ENCODE assay signal across 28 cellular contexts in genomic region chr16:20949660-20950059, GRCh38.
"Had no signal": no experiment of that assay in that cellular context is flagged by ENCODE, and none has a peak within 500 bp of the region (broad histone marks: within the 10 kb centered on the region; RNA-seq: fewer than 3 reads in every experiment).

No MANE protein-coding gene starts in this region.

- H3K4me1 Mint-ChIP-seq: natural killer cell, nephron, neural progenitor cell had no signal

- H3K4me3 Mint-ChIP-seq: natural killer cell; nephron; neural progenitor cell; stimulated activated effector memory CD8-positive, alpha-beta T cell treated with anti-CD3 and anti-CD28 coated beads, Interleukin-12 subunit alpha, Interleukin-12 subunit beta, amount 100 ng/mL, for 72 hours; stimulated activated naive B cell treated with anti-CD40 and anti-IgM and Interleukin-4, amounts not matched to agents 10 μg/mL and 1 μg/mL and 100 μg/mL, for 72 hours; stimulated activated naive CD8-positive, alpha-beta T cell treated with anti-CD3 and anti-CD28 coated beads, Interleukin-15, Interleukin-2, amounts not matched to agents 100 ng/mL and 50 ng/mL, for 24 hours; type B pancreatic cell had no signal

- H3K36me3 Mint-ChIP-seq: natural killer cell; neural progenitor cell; stimulated activated effector memory CD8-positive, alpha-beta T cell treated with anti-CD3 and anti-CD28 coated beads, Interleukin-12 subunit alpha, Interleukin-12 subunit beta, amount 100 ng/mL, for 72 hours; stimulated activated naive B cell treated with anti-CD40 and anti-IgM and Interleukin-4, amounts not matched to agents 10 μg/mL and 1 μg/mL and 100 μg/mL, for 72 hours; type B pancreatic cell had no signal

- FAIRE-seq: small intestine had no signal

- H3K27me3 ChIP-seq: neural progenitor cell, ovary, right lobe of liver, sigmoid colon, stomach, thyroid gland, tibial nerve, upper lobe of right lung, uterus had no signal

- H3K9ac ChIP-seq: neural progenitor cell, parathyroid adenoma had no signal

- H3K36me3 ChIP-seq: neural progenitor cell, ovary, right lobe of liver, sigmoid colon, stomach, thoracic aorta, thyroid gland, tibial nerve, upper lobe of right lung, uterus had no signal

- H3K4me1 ChIP-seq: neural progenitor cell, psoas muscle, right lobe of liver, sigmoid colon, stomach, thyroid gland, tibial nerve, upper lobe of right lung, uterus had no signal

- DNase-seq: natural killer cell; occipital lobe; ovary; posterior cingulate gyrus; psoas muscle; right cardiac atrium; right lobe of liver; sigmoid colon; small intestine; stimulated activated CD4-positive, alpha-beta T cell treated with anti-CD3 and anti-CD28 coated beads, Interleukin-15, amount 100 ng/mL, for 24 hours; stimulated activated CD4-positive, alpha-beta T cell treated with anti-CD3 and anti-CD28 coated beads, Interleukin-2, amount 100 ng/mL, for 24 hours; stimulated activated CD4-positive, alpha-beta T cell treated with anti-CD3 and anti-CD28 coated beads, Interleukin-2, amount 100 ng/mL, for 48 hours; stimulated activated CD4-positive, alpha-beta T cell treated with anti-CD3 and anti-CD28 coated beads, Interleukin-4, amount 100 ng/mL, for 24 hours; stimulated activated naive B cell treated with anti-CD40 and anti-IgM and Interleukin-4, amounts not matched to agents 10 μg/mL and 1 μg/mL and 100 μg/mL, for 72 hours; stimulated activated naive CD4-positive, alpha-beta T cell treated with Interleukin-2 at 50 U/mL for 16 hours; stomach; thyroid gland; upper lobe of right lung; uterus had no signal

- H3K79me2 ChIP-seq: parathyroid adenoma had no signal

- H3K4me2 ChIP-seq: neural progenitor cell had no signal

- H3K9me3 Mint-ChIP-seq: natural killer cell; nephron; neural progenitor cell; stimulated activated effector memory CD8-positive, alpha-beta T cell treated with anti-CD3 and anti-CD28 coated beads, Interleukin-12 subunit alpha, Interleukin-12 subunit beta, amount 100 ng/mL, for 72 hours; stimulated activated naive B cell treated with anti-CD40 and anti-IgM and Interleukin-4, amounts not matched to agents 10 μg/mL and 1 μg/mL and 100 μg/mL, for 72 hours; stimulated activated naive CD8-positive, alpha-beta T cell treated with anti-CD3 and anti-CD28 coated beads, Interleukin-15, Interleukin-2, amounts not matched to agents 100 ng/mL and 50 ng/mL, for 24 hours; type B pancreatic cell had no signal

- H3K27ac ChIP-seq: neural progenitor cell, ovary, parathyroid adenoma, psoas muscle, right lobe of liver, sigmoid colon, stomach, thoracic aorta, thyroid gland, tibial nerve, upper lobe of right lung, uterus had no signal

- H3K27me3 Mint-ChIP-seq: progenitor cell of endocrine pancreas; stimulated activated naive CD8-positive, alpha-beta T cell treated with anti-CD3 and anti-CD28 coated beads, Interleukin-15, Interleukin-2, amounts not matched to agents 100 ng/mL and 50 ng/mL, for 24 hours; type B pancreatic cell had no signal

- H3K4me3 ChIP-seq: neural progenitor cell, ovary, psoas muscle, right lobe of liver, sigmoid colon, stomach, thoracic aorta, thyroid gland, tibial nerve, upper lobe of right lung, uterus had no signal

- ATAC-seq: natural killer cell; psoas muscle; right cardiac atrium; right lobe of liver; stimulated activated effector memory CD8-positive, alpha-beta T cell treated with anti-CD3 and anti-CD28 coated beads, Interleukin-12 subunit alpha, Interleukin-12 subunit beta, amount 100 ng/mL, for 72 hours; stimulated activated naive B cell treated with anti-CD40 and anti-IgM and Interleukin-4, amounts not matched to agents 10 μg/mL and 1 μg/mL and 100 μg/mL, for 72 hours; upper lobe of right lung had no signal

- H3K9me3 ChIP-seq: ovary, psoas muscle, right lobe of liver, sigmoid colon, stomach, thoracic aorta, thyroid gland, tibial nerve, upper lobe of right lung, uterus had no signal

- H2AFZ ChIP-seq: parathyroid adenoma had no signal

- H3K27ac Mint-ChIP-seq: natural killer cell; nephron; progenitor cell of endocrine pancreas; stimulated activated effector memory CD8-positive, alpha-beta T cell treated with anti-CD3 and anti-CD28 coated beads, Interleukin-12 subunit alpha, Interleukin-12 subunit beta, amount 100 ng/mL, for 72 hours; stimulated activated naive B cell treated with anti-CD40 and anti-IgM and Interleukin-4, amounts not matched to agents 10 μg/mL and 1 μg/mL and 100 μg/mL, for 72 hours; stimulated activated naive CD8-positive, alpha-beta T cell treated with anti-CD3 and anti-CD28 coated beads, Interleukin-15, Interleukin-2, amounts not matched to agents 100 ng/mL and 50 ng/mL, for 24 hours; type B pancreatic cell had no signal
